ENCODE assay signal across 25 cellular contexts in genomic region chr3:30145281-30145680, GRCh38.
"Had no signal": no experiment of that assay in that cellular context is flagged by ENCODE, and none has a peak within 500 bp of the region (broad histone marks: within the 10 kb centered on the region; RNA-seq: fewer than 3 reads in every experiment).

No MANE protein-coding gene starts in this region.

- H3K27me3 ChIP-seq: esophagus squamous epithelium, heart right ventricle, right lobe of liver, testis, uterus had no signal

- H3K27me3 Mint-ChIP-seq: activated CD4-positive, alpha-beta T cell treated with anti-CD3 and anti-CD28 coated beads, Interleukin-2, amount 10 ng/mL, durations not matched to agents 7 days and 5 days; activated CD8-positive, alpha-beta T cell treated with anti-CD3 and anti-CD28 coated beads for 36 hours; activated naive CD4-positive, alpha-beta T cell treated with anti-CD3 and anti-CD28 coated beads, Interleukin-2, amount 50 U/mL, for 24 hours; naive B cell had no signal

- H3K27ac ChIP-seq: esophagus squamous epithelium, heart right ventricle, lower lobe of right lung, right lobe of liver, testis, uterus, WERI-Rb-1 had no signal

- DNase-seq: activated CD4-positive, alpha-beta T cell treated with anti-CD3 and anti-CD28 coated beads, Interleukin-2, amount 10 ng/mL, durations not matched to agents 7 days and 5 days; activated CD4-positive, CD25-positive, alpha-beta regulatory T cell treated with anti-CD3 and anti-CD28 coated beads, Interleukin-2, amount 50 U/mL, for 72 hours; activated CD8-positive, alpha-beta T cell treated with anti-CD3 and anti-CD28 coated beads for 36 hours; activated gamma-delta T cell; aorta; central memory CD4-positive, alpha-beta T cell; esophagus squamous epithelium; heart right ventricle; kidney; lower lobe of right lung; naive B cell; occipital lobe; right lobe of liver; stimulated activated CD4-positive, alpha-beta T cell treated with anti-CD3 and anti-CD28 coated beads, Interleukin-15, amount 100 ng/mL, for 24 hours; stimulated activated CD8-positive, alpha-beta memory T cell treated with anti-CD3 and anti-CD28 coated beads, Interleukin-4, amount 100 ng/mL, for 48 hours; stimulated activated naive B cell treated with anti-CD40 and anti-IgM and Interleukin-4, amounts not matched to agents 10 μg/mL and 1 μg/mL and 100 μg/mL, for 72 hours; testis; trophoblast cell; uterus; WERI-Rb-1 had no signal

- H3K4me3 ChIP-seq: esophagus squamous epithelium, heart right ventricle, lower lobe of right lung, right lobe of liver, smooth muscle cell, testis, uterus had no signal

- H3K9me3 ChIP-seq: esophagus squamous epithelium, lower lobe of right lung, right lobe of liver, testis, uterus had no signal

- H3K4me1 ChIP-seq: esophagus squamous epithelium, lower lobe of right lung, right lobe of liver, testis, uterus had no signal

- H3K27ac Mint-ChIP-seq: activated CD4-positive, alpha-beta T cell treated with anti-CD3 and anti-CD28 coated beads, Interleukin-2, amount 10 ng/mL, durations not matched to agents 7 days and 5 days; activated CD8-positive, alpha-beta T cell treated with anti-CD3 and anti-CD28 coated beads for 36 hours; activated naive CD4-positive, alpha-beta T cell treated with anti-CD3 and anti-CD28 coated beads, Interleukin-2, amount 50 U/mL, for 24 hours; activated T-helper 1 cell treated with anti-CD3 and anti-CD28 coated beads, Interleukin-12 subunit alpha, Interleukin-12 subunit beta, Interleukin-2, Interleukin-4 antibody, amounts not matched to agents 30 ng/mL and 10 ng/mL and 1 ng/mL, durations not matched to agents 14 hours and 24 hours and 36 hours; brain; naive B cell; stimulated activated naive B cell treated with anti-CD40 and anti-IgM and Interleukin-4, amounts not matched to agents 10 μg/mL and 1 μg/mL and 100 μg/mL, for 72 hours; T-helper 2 cell treated with Interferon-gamma antibody and Interleukin-4, amounts not matched to agents 5 μg/mL and 100 μg/mL, for 36 hours had no signal

- H3K4me1 Mint-ChIP-seq: activated CD4-positive, alpha-beta T cell treated with anti-CD3 and anti-CD28 coated beads, Interleukin-2, amount 10 ng/mL, durations not matched to agents 7 days and 5 days; activated naive CD4-positive, alpha-beta T cell treated with anti-CD3 and anti-CD28 coated beads, Interleukin-2, amount 50 U/mL, for 24 hours; naive B cell; stimulated activated naive B cell treated with anti-CD40 and anti-IgM and Interleukin-4, amounts not matched to agents 10 μg/mL and 1 μg/mL and 100 μg/mL, for 72 hours had no signal

- H3K36me3 Mint-ChIP-seq: activated naive CD4-positive, alpha-beta T cell treated with anti-CD3 and anti-CD28 coated beads, Interleukin-2, amount 50 U/mL, for 24 hours; brain; naive B cell; stimulated activated naive B cell treated with anti-CD40 and anti-IgM and Interleukin-4, amounts not matched to agents 10 μg/mL and 1 μg/mL and 100 μg/mL, for 72 hours had no signal

- ATAC-seq: activated CD8-positive, alpha-beta T cell treated with anti-CD3 and anti-CD28 coated beads for 36 hours; heart right ventricle; lower lobe of right lung; right lobe of liver; stimulated activated naive B cell treated with anti-CD40 and anti-IgM and Interleukin-4, amounts not matched to agents 10 μg/mL and 1 μg/mL and 100 μg/mL, for 72 hours had no signal

- H3K9me3 Mint-ChIP-seq: activated CD4-positive, alpha-beta T cell treated with anti-CD3 and anti-CD28 coated beads, Interleukin-2, amount 10 ng/mL, durations not matched to agents 7 days and 5 days; activated CD8-positive, alpha-beta T cell treated with anti-CD3 and anti-CD28 coated beads for 36 hours; activated naive CD4-positive, alpha-beta T cell treated with anti-CD3 and anti-CD28 coated beads, Interleukin-2, amount 50 U/mL, for 24 hours; activated T-helper 1 cell treated with anti-CD3 and anti-CD28 coated beads, Interleukin-12 subunit alpha, Interleukin-12 subunit beta, Interleukin-2, Interleukin-4 antibody, amounts not matched to agents 30 ng/mL and 10 ng/mL and 1 ng/mL, durations not matched to agents 14 hours and 24 hours and 36 hours; stimulated activated naive B cell treated with anti-CD40 and anti-IgM and Interleukin-4, amounts not matched to agents 10 μg/mL and 1 μg/mL and 100 μg/mL, for 72 hours; T-helper 2 cell treated with Interferon-gamma antibody and Interleukin-4, amounts not matched to agents 5 μg/mL and 100 μg/mL, for 36 hours had no signal

- H3K36me3 ChIP-seq: esophagus squamous epithelium, heart right ventricle, lower lobe of right lung, right lobe of liver, uterus, WERI-Rb-1 had no signal

- H3K4me3 Mint-ChIP-seq: activated CD4-positive, alpha-beta T cell treated with anti-CD3 and anti-CD28 coated beads, Interleukin-2, amount 10 ng/mL, durations not matched to agents 7 days and 5 days; activated CD8-positive, alpha-beta T cell treated with anti-CD3 and anti-CD28 coated beads for 36 hours; activated naive CD4-positive, alpha-beta T cell treated with anti-CD3 and anti-CD28 coated beads, Interleukin-2, amount 50 U/mL, for 24 hours; activated T-helper 1 cell treated with anti-CD3 and anti-CD28 coated beads, Interleukin-12 subunit alpha, Interleukin-12 subunit beta, Interleukin-2, Interleukin-4 antibody, amounts not matched to agents 30 ng/mL and 10 ng/mL and 1 ng/mL, durations not matched to agents 14 hours and 24 hours and 36 hours; brain; naive B cell; stimulated activated naive B cell treated with anti-CD40 and anti-IgM and Interleukin-4, amounts not matched to agents 10 μg/mL and 1 μg/mL and 100 μg/mL, for 72 hours; T-helper 2 cell treated with Interferon-gamma antibody and Interleukin-4, amounts not matched to agents 5 μg/mL and 100 μg/mL, for 36 hours had no signal

- H3K4me2 ChIP-seq: smooth muscle cell had no signal
